Comparison of ENCODE assay signal across 17 cellular contexts in genomic region chr19:39590265-39590664, GRCh38.
DNase-seq lines count a peak whose midpoint lies in the region; ATAC-seq and TF ChIP-seq lines count a peak whose summit lies in the region.
"Had no signal": no experiment of that assay in that cellular context is flagged by ENCODE, and none has a peak within 500 bp of the region (broad histone marks: within the 10 kb centered on the region; RNA-seq: fewer than 3 reads in every experiment).

No MANE protein-coding gene starts in this region.

- H3K4me2 ChIP-seq in DND-41 (ENCODE audit: insufficient read depth, low read length), result no peak overlapping the region

- no peaks in the 10 kb centered on the region for H4K20me1 ChIP-seq in DND-41 (ENCODE audit: insufficient read depth, low read length)

- H3K36me3 ChIP-seq in DND-41 (ENCODE audit: insufficient read depth, low read length), result no peaks in the 10 kb centered on the region
- H3K36me3 ChIP-seq: pancreas had no signal

- TF ChIP-seq CTCF in DND-41 (IDR thresholded peaks at IDR 0.05; ENCODE audit: borderline replicate concordance, extremely low read depth, low read length, poor library complexity, severe bottlenecking), result no peak

- DNase-seq in DND-41, result peak; percentile 61
- peak; percentile 32 for DNase-seq in astrocyte of the hippocampus (ENCODE audit: low read depth, low spot score)
- peak; percentile 27 for DNase-seq in iPS-NIHi11 (ENCODE audit: low spot score)
- DNase-seq in NCI-H2029 treated with DMSO at 0.1 percent for 48 hours (lab: John Stamatoyannopoulos, UW), result no peak
- DNase-seq in activated T-cell treated with anti-CD3 and anti-CD28 coated beads, Interleukin-2, amount 50 U/mL, for 48 hours, result no peak
- DNase-seq: activated effector memory CD4-positive, alpha-beta T cell treated with anti-CD3 and anti-CD28 coated beads, Interleukin-2, amount 50 U/mL, for 16 hours; DMS153; foreskin melanocyte; NCI-H1436; NCI-H446; pancreas; small intestine; stimulated activated naive CD4-positive, alpha-beta T cell treated with Interleukin-2 at 50 U/mL for 16 hours had no signal

- no peaks in the 10 kb centered on the region for H3K27me3 ChIP-seq in DND-41 (ENCODE audit: insufficient read depth, low read length, poor library complexity)

- no peak for TF ChIP-seq EP300 in Ishikawa (IDR thresholded peaks at IDR 0.05; ENCODE audit: borderline replicate concordance)

- no peak for TF ChIP-seq RAD21 in Ishikawa (IDR thresholded peaks at IDR 0.05; ENCODE audit: low read depth)

- H3K4me3 ChIP-seq in DND-41 (ENCODE audit: low read depth in 1 of 2, low read length in 2 of 2), result no peak overlapping the region
- H3K4me3 ChIP-seq: pancreas, SK-N-MC had no signal

- no peak for ATAC-seq in DND-41 (ENCODE audit: insufficient read depth, low read depth)
- no peak for ATAC-seq in HG02571 (IDR thresholded peaks at IDR 0.05; ENCODE audit: unreplicated experiment)
- ATAC-seq in HG03280 (IDR thresholded peaks at IDR 0.05; ENCODE audit: unreplicated experiment), result no peak
- ATAC-seq: pancreas had no signal

- H3K27ac ChIP-seq in DND-41 (ENCODE audit: low read length), result no peak overlapping the region
- H3K27ac ChIP-seq: pancreas, SK-N-MC had no signal

- H3K9me3 ChIP-seq in DND-41 (ENCODE audit: insufficient read depth, low read length, severe bottlenecking), result no peaks in the 10 kb centered on the region
- H3K9me3 ChIP-seq: pancreas had no signal

- H3K9ac ChIP-seq in DND-41 (ENCODE audit: low read depth, low read length), result no peak overlapping the region

- H2AFZ ChIP-seq in DND-41 (ENCODE audit: low read depth, low read length), result no peak overlapping the region

- no peaks in the 10 kb centered on the region for H3K79me2 ChIP-seq in DND-41 (ENCODE audit: insufficient read depth, low read length)

- no peaks in the 10 kb centered on the region for H3K4me1 ChIP-seq in DND-41 (ENCODE audit: insufficient read depth, low read length)
- H3K4me1 ChIP-seq: pancreas had no signal

TF ChIP-seq in Ishikawa, 13 proteins besides CTCF, POLR2A, EP300 and RAD21:
- TF ChIP-seq TEAD4 (IDR thresholded peaks at IDR 0.05) (no peak), CEBPB (IDR thresholded peaks at IDR 0.05) (no peak), NFIC (IDR thresholded peaks at IDR 0.05) (no peak)
- TF ChIP-seq, protein P1, sequence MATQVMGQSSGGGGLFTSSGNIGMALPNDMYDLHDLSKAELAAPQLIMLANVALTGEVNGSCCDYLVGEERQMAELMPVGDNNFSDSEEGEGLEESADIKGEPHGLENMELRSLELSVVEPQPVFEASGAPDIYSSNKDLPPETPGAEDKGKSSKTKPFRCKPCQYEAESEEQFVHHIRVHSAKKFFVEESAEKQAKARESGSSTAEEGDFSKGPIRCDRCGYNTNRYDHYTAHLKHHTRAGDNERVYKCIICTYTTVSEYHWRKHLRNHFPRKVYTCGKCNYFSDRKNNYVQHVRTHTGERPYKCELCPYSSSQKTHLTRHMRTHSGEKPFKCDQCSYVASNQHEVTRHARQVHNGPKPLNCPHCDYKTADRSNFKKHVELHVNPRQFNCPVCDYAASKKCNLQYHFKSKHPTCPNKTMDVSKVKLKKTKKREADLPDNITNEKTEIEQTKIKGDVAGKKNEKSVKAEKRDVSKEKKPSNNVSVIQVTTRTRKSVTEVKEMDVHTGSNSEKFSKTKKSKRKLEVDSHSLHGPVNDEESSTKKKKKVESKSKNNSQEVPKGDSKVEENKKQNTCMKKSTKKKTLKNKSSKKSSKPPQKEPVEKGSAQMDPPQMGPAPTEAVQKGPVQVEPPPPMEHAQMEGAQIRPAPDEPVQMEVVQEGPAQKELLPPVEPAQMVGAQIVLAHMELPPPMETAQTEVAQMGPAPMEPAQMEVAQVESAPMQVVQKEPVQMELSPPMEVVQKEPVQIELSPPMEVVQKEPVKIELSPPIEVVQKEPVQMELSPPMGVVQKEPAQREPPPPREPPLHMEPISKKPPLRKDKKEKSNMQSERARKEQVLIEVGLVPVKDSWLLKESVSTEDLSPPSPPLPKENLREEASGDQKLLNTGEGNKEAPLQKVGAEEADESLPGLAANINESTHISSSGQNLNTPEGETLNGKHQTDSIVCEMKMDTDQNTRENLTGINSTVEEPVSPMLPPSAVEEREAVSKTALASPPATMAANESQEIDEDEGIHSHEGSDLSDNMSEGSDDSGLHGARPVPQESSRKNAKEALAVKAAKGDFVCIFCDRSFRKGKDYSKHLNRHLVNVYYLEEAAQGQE (IDR thresholded peaks at IDR 0.05; ENCODE audit: low read depth), result peak; percentile 91

Comparison
In these comparisons a context has a peak if more than half of its experiments do, and no peak if none do; other contexts are left out.
1. DNase-seq: peak in DND-41 (single experiment), astrocyte of the hippocampus (single experiment) and iPS-NIHi11 (single experiment); none in NCI-H2029 treated with DMSO at 0.1 percent for 48 hours (single experiment) and activated T-cell treated with anti-CD3 and anti-CD28 coated beads, Interleukin-2, amount 50 U/mL, for 48 hours (0 of 2).